16 cellular contexts compared by ENCODE assay signal in genomic region chr3:98702166-98702565, GRCh38.
DNase-seq lines count a peak whose midpoint lies in the region; ATAC-seq, FAIRE-seq and TF ChIP-seq lines count a peak whose summit lies in the region.
"Had no signal": no experiment of that assay in that cellular context is flagged by ENCODE, and none has a peak within 500 bp of the region (broad histone marks: within the 10 kb centered on the region; RNA-seq: fewer than 3 reads in every experiment).

No MANE protein-coding gene starts in this region.

- CTCF ChIA-PET in endothelial cell of umbilical vein (lab: Charles Lee) = no interaction called here

- no peak overlapping the region for H3K4me3 ChIP-seq in endothelial cell of umbilical vein (replicated peaks in 1 of 3; ENCODE audit: insufficient read depth in 1 of 3, low read depth in 1 of 3, low read length in 3 of 3)

- no peaks in the 10 kb centered on the region for H4K20me1 ChIP-seq in endothelial cell of umbilical vein (replicated peaks; ENCODE audit: control insufficient read depth, extremely low read depth, insufficient read depth, low read length)

- no peak overlapping the region for H2AFZ ChIP-seq in endothelial cell of umbilical vein (ENCODE audit: low read depth, low read length)

- no peaks in the 10 kb centered on the region for H3K27me3 Mint-ChIP-seq in type B pancreatic cell

- no peaks in the 10 kb centered on the region for H3K9me3 ChIP-seq in endothelial cell of umbilical vein (replicated peaks; ENCODE audit: control insufficient read depth, insufficient read depth, low read length)
- H3K9me3 ChIP-seq: BE2C had no signal

- H3K79me2 ChIP-seq in endothelial cell of umbilical vein (ENCODE audit: control insufficient read depth, insufficient read depth, low read length) = no peaks in the 10 kb centered on the region

- H3K36me3 ChIP-seq in endothelial cell of umbilical vein (ENCODE audit: control insufficient read depth in 2 of 2, extremely low read depth in 1 of 2, insufficient read depth in 2 of 2, low read length in 2 of 2) = no peaks in the 10 kb centered on the region
- H3K36me3 ChIP-seq: BE2C had no signal

- peaks cover 6 to 7% of the 10 kb centered on the region in 2 experiments for H3K27me3 ChIP-seq in endothelial cell of umbilical vein (ENCODE audit: control insufficient read depth in 2 of 2, insufficient read depth in 2 of 2, low read length in 2 of 2)
- H3K27me3 ChIP-seq: BE2C had no signal

- POLR2A ChIA-PET in endothelial cell of umbilical vein (lab: Charles Lee) = no interaction called here

- H3K36me3 Mint-ChIP-seq in type B pancreatic cell = no peaks in the 10 kb centered on the region
- H3K36me3 Mint-ChIP-seq: CD4-positive, alpha-beta memory T cell had no signal

- intact Hi-C loops in endothelial cell of umbilical vein (cut with micrococcal nuclease) = no loop called here

- no peak for ATAC-seq in GM21367 (IDR thresholded peaks at IDR 0.05; ENCODE audit: unreplicated experiment)
- ATAC-seq: Right ventricle myocardium inferior had no signal

- TF ChIP-seq POLR2A in endothelial cell of umbilical vein (IDR thresholded peaks at IDR 0.05; ENCODE audit: low read depth, low read length) = no peak

- FAIRE-seq in endothelial cell of umbilical vein (lab: Jason Lieb, UNC) = peak; percentile 21
- FAIRE-seq: HTR-8/SVneo had no signal

- no peak overlapping the region for H3K4me2 ChIP-seq in endothelial cell of umbilical vein (ENCODE audit: insufficient read depth, low read length)

- TF ChIP-seq CTCF in endothelial cell of umbilical vein (IDR thresholded peaks at IDR 0.05; ENCODE audit: extremely low read depth in 1 of 2, insufficient read depth in 1 of 2, low read depth in 1 of 2, low read length in 2 of 2) (no peak), type B pancreatic cell (conservative IDR thresholded peaks at IDR 0.05) (no peak)

- dilution Hi-C loops in endothelial cell of umbilical vein (cut with MboI; ENCODE audit: extremely low pct_ligation_motif_present, low sequenced_read_pairs) = no loop called here

- H3K9me1 ChIP-seq in endothelial cell of umbilical vein (replicated peaks; ENCODE audit: control insufficient read depth, extremely low read depth, insufficient read depth, low read length) = no peaks in the 10 kb centered on the region

- H3K4me1 Mint-ChIP-seq in type B pancreatic cell (ENCODE audit: unreplicated experiment) = no peaks in the 10 kb centered on the region
- H3K4me1 Mint-ChIP-seq: CD4-positive, alpha-beta memory T cell had no signal

- no peak overlapping the region for H3K27ac Mint-ChIP-seq in type B pancreatic cell
- H3K27ac Mint-ChIP-seq: CD4-positive, alpha-beta memory T cell had no signal

- H3K9ac ChIP-seq in endothelial cell of umbilical vein (replicated peaks; ENCODE audit: extremely low read depth, insufficient read depth, low read length) = no peak overlapping the region

- H3K9me3 Mint-ChIP-seq in type B pancreatic cell = no peaks in the 10 kb centered on the region
- H3K9me3 Mint-ChIP-seq: CD4-positive, alpha-beta memory T cell had no signal

- no TSS peak for BruUV-seq in endothelial cell of umbilical vein (replicated peaks; lab: Mats Ljungman, UMichigan)

- H3K27ac ChIP-seq in endothelial cell of umbilical vein (ENCODE audit: insufficient read depth, low read depth, low read length) = no peak overlapping the region
- H3K27ac ChIP-seq in substantia nigra (ENCODE audit: low read depth, low read length, poor library complexity, severe bottlenecking) = no peak overlapping the region

- DNase-seq in EL = peak; percentile 48
- peak; percentile 36 for DNase-seq in NCI-H226
- peak; percentile 54 for DNase-seq in endothelial cell of umbilical vein (ENCODE audit: low read depth, low spot score)
- DNase-seq in renal cortical epithelial cell (ENCODE audit: low read depth) = peak; percentile 30
- DNase-seq in type B pancreatic cell (ENCODE audit: extremely low spot score, unreplicated experiment) = no peak
- DNase-seq in substantia nigra (lab: John Stamatoyannopoulos, UW) = no peak
- DNase-seq in NOMO-1 treated with dmso at 0.1 percent for 144 hours (lab: John Stamatoyannopoulos, UW; ENCODE audit: unreplicated experiment) = no peak
- DNase-seq: ACHN; BE2C; CD4-positive, alpha-beta memory T cell; DMS79 treated with DMSO at 0.1 percent for 48 hours; NCI-H2107; NCI-H69 had no signal

- peaks cover 6% of the 10 kb centered on the region for H3K4me1 ChIP-seq in endothelial cell of umbilical vein (ENCODE audit: control insufficient read depth, extremely low read depth, insufficient read depth, low read length)
- H3K4me1 ChIP-seq: BE2C had no signal

- H3K4me3 Mint-ChIP-seq in type B pancreatic cell = no peak overlapping the region
- H3K4me3 Mint-ChIP-seq: CD4-positive, alpha-beta memory T cell had no signal

TF ChIP-seq in endothelial cell of umbilical vein, 7 proteins besides CTCF, POLR2A, EP300 and RAD21:
- peak; percentile 57 for TF ChIP-seq FOS (IDR thresholded peaks at IDR 0.05; ENCODE audit: borderline replicate concordance, insufficient read depth, low read length)
- TF ChIP-seq, protein P1, sequence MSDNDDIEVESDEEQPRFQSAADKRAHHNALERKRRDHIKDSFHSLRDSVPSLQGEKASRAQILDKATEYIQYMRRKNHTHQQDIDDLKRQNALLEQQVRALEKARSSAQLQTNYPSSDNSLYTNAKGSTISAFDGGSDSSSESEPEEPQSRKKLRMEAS (IDR thresholded peaks at IDR 0.05; ENCODE audit: insufficient read depth, insufficient read length) = no peak

Comparison
In these comparisons a context has a peak if more than half of its experiments do, and no peak if none do; other contexts are left out.
1. DNase-seq: peak in EL (single experiment), NCI-H226 (single experiment), endothelial cell of umbilical vein (single experiment) and renal cortical epithelial cell (single experiment); none in type B pancreatic cell (single experiment), substantia nigra (0 of 49) and NOMO-1 treated with dmso at 0.1 percent for 144 hours (single experiment).